ENCODE assay signal across 17 cellular contexts in the genomic region with DNA sequence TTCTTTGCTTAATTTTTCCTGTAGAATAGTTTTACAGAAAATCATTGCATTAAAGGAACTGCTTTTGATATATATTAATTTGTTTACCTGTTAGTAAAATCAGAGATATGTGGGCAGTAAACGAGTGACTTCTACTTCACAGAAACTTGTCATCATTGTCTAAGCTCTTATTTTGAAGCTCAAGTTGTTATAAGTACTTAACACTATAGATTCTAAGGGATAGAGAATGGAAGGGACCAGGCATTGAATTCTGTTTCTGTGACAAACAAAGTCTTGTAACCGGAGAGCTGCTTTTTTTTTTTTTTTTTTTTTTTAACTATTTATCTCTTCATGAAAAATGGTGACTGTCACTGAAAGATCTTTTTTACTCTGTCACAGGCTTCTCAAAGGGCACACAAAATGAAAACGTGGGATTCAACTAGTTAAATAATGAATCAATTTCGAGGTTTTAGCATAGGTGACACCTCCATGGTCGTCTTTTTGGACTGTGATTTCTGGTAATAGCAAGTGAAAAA. TPM values are rescaled to one million over a fixed set of nuclear protein-coding genes. Genes with fewer than 3 reads are reported as not detected.
DNase-seq lines count a peak whose midpoint lies in the region; ATAC-seq and TF ChIP-seq lines count a peak whose summit lies in the region.
"Had no signal": no experiment of that assay in that cellular context is flagged by ENCODE, and none has a peak within 500 bp of the region (broad histone marks: within the 10 kb centered on the region; RNA-seq: fewer than 3 reads in every experiment).

No MANE protein-coding gene starts in this region.

- no peak overlapping the region for H3K4me2 ChIP-seq in H9 (ENCODE audit: insufficient read depth, insufficient read length, low read length)

- H3K27me3 Mint-ChIP-seq in H9 (ENCODE audit: low read depth) = no peaks in the 10 kb centered on the region
- H3K27me3 Mint-ChIP-seq in brain = no peaks in the 10 kb centered on the region
- H3K27me3 Mint-ChIP-seq in natural killer cell treated with Interleukin-12 subunit alpha and Interleukin-12 subunit beta and Interleukin-15 and Interleukin-18, amount 100 ng/mL, for 72 hours = peaks cover 0 to 14% of the 10 kb centered on the region in 2 donors

- no peak overlapping the region for H3T11ph ChIP-seq in H9 (ENCODE audit: low read length)

- WGBS in H9 (ENCODE audit: extremely low coverage, insufficient read length, low lambda C conversion rate) = no CpG with 5 or more reads among the region's 5 CpGs

- no peak overlapping the region for H3K4me3 ChIP-seq in colonic mucosa
- H3K4me3 ChIP-seq: GM12878, GM23248 had no signal

- H3K18ac ChIP-seq in H9 (ENCODE audit: insufficient read length, low read depth, low read length) = no peak overlapping the region

- no peak overlapping the region for H3K4ac ChIP-seq in H9 (ENCODE audit: low read depth, low read length)

- H3K23me2 ChIP-seq in H9 (ENCODE audit: insufficient read length, low read depth, low read length, poor library complexity, severe bottlenecking) = no peaks in the 10 kb centered on the region

- H3K27ac Mint-ChIP-seq in H9 (peak overlapping the region in 2 of 3 experiments; percentile 46 to 83; a peak in 4 of 7 replicates), brain (peak overlapping the region in 1 of 5 experiments; percentile 12)
- peak overlapping the region; percentile 35 to 78 for H3K27ac Mint-ChIP-seq in natural killer cell treated with Interleukin-12 subunit alpha and Interleukin-12 subunit beta and Interleukin-15 and Interleukin-18, amount 100 ng/mL, for 72 hours
- H3K27ac Mint-ChIP-seq: HFFc6 had no signal

- H3K4me3 Mint-ChIP-seq in H9 = peak overlapping the region in 1 of 2 experiments; percentile 41; a peak in 1 of 5 replicates
- H3K4me3 Mint-ChIP-seq in brain = peak overlapping the region in 4 of 5 experiments; percentile 7 to 57 (median 26)
- peak overlapping the region; percentile 35 for H3K4me3 Mint-ChIP-seq in natural killer cell treated with Interleukin-12 subunit alpha and Interleukin-12 subunit beta and Interleukin-15 and Interleukin-18, amount 100 ng/mL, for 72 hours
- H3K4me3 Mint-ChIP-seq: HFFc6 had no signal

- H3K9ac ChIP-seq in H9 (ENCODE audit: extremely low read depth, insufficient read length, low read length) (no peak overlapping the region), colonic mucosa (ENCODE audit: low read depth in 2 of 2, low read length in 2 of 2) (no peak overlapping the region)
- H3K9ac ChIP-seq: GM23248 had no signal

- no peak overlapping the region for H3K56ac ChIP-seq in H9 (ENCODE audit: insufficient read length, low read depth, low read length)

- DNase-seq in H9 (no peak), NCI-H2107 (lab: John Stamatoyannopoulos, UW) (peak; percentile 3), colonic mucosa (no peak), GM10266 (ENCODE audit: extremely low spot score) (no peak)
- DNase-seq in natural killer cell treated with Interleukin-12 subunit alpha and Interleukin-12 subunit beta and Interleukin-15 and Interleukin-18, amount 100 ng/mL, for 72 hours (ENCODE audit: low spot score) = no peak
- DNase-seq: DND-41, GM23248, HFFc6, MM.1S, NCI-H1092 treated with DMSO at 0.1 percent for 48 hours, NCI-H510A, NCI-H774 had no signal

- no peak overlapping the region for H2AK5ac ChIP-seq in H9 (ENCODE audit: insufficient read length, low read length)

- H3K23ac ChIP-seq in H9 (ENCODE audit: insufficient read length, low read depth, low read length) = no peak overlapping the region

- no peaks in the 10 kb centered on the region for H3K27me3 ChIP-seq in H9 (ENCODE audit: insufficient read depth, low read length)
- no peaks in the 10 kb centered on the region for H3K27me3 ChIP-seq in colonic mucosa

- intact Hi-C loops in colonic mucosa (cut with DNase I) = no loop called here

- H4K20me1 ChIP-seq in H9 (ENCODE audit: control insufficient read depth, insufficient read depth, insufficient read length) = no peaks in the 10 kb centered on the region

- H3K79me2 ChIP-seq in H9 (ENCODE audit: insufficient read depth, low read length) = peaks cover 15% of the 10 kb centered on the region; the same call in 1 of the 2 replicates

- no peak overlapping the region for H4K5ac ChIP-seq in H9 (ENCODE audit: insufficient read length, low read depth, low read length)

- H2BK5ac ChIP-seq in H9 (ENCODE audit: insufficient read length, low read length) = no peak overlapping the region

- H3K9me3 ChIP-seq in H9 (ENCODE audit: control insufficient read depth, low read depth, low read length) (no peaks in the 10 kb centered on the region), colonic mucosa (no peaks in the 10 kb centered on the region)

- H2BK15ac ChIP-seq in H9 (ENCODE audit: low read depth, low read length) = no peak overlapping the region

- H3K9me3 Mint-ChIP-seq in H9 = no peaks in the 10 kb centered on the region
- H3K9me3 Mint-ChIP-seq in brain = no peaks in the 10 kb centered on the region
- no peaks in the 10 kb centered on the region for H3K9me3 Mint-ChIP-seq in natural killer cell treated with Interleukin-12 subunit alpha and Interleukin-12 subunit beta and Interleukin-15 and Interleukin-18, amount 100 ng/mL, for 72 hours
- H3K9me3 Mint-ChIP-seq: HFFc6 had no signal

- peaks cover 7% of the 10 kb centered on the region; the same call in 1 of the 2 replicates for H3K4me1 ChIP-seq in H9 (ENCODE audit: insufficient read depth, low read length)
- no peaks in the 10 kb centered on the region for H3K4me1 ChIP-seq in colonic mucosa

- no peak for ATAC-seq in natural killer cell treated with Interleukin-12 subunit alpha and Interleukin-12 subunit beta and Interleukin-15 and Interleukin-18, amount 100 ng/mL, for 72 hours
- no peak for ATAC-seq in GM18520 (IDR thresholded peaks at IDR 0.05; ENCODE audit: unreplicated experiment)
- ATAC-seq: GM12878 had no signal

- no peak overlapping the region for H4K8ac ChIP-seq in H9 (replicated peaks; ENCODE audit: insufficient read length, low read depth, low read length)

- H4K91ac ChIP-seq in H9 (ENCODE audit: insufficient read length, low read depth, low read length) = no peak overlapping the region

- H3K36me3 Mint-ChIP-seq in H9 (ENCODE audit: insufficient read depth in 1 of 3, low read depth in 3 of 3) (no peaks in the 10 kb centered on the region; a peak in 2 of 7 replicates), brain (no peaks in the 10 kb centered on the region)
- H3K36me3 Mint-ChIP-seq in natural killer cell treated with Interleukin-12 subunit alpha and Interleukin-12 subunit beta and Interleukin-15 and Interleukin-18, amount 100 ng/mL, for 72 hours = no peaks in the 10 kb centered on the region

- H2BK20ac ChIP-seq in H9 (ENCODE audit: low read depth, low read length, poor library complexity, severe bottlenecking) = no peak overlapping the region

- H3K27ac ChIP-seq in H9 (ENCODE audit: insufficient read length, low read depth, low read length) = no peak overlapping the region
- no peak overlapping the region for H3K27ac ChIP-seq in colonic mucosa
- H3K27ac ChIP-seq: C4-2B, GM23248, RWPE1 had no signal

- no peak overlapping the region for H2BK12ac ChIP-seq in H9 (ENCODE audit: insufficient read length, low read depth, low read length)

- H3K4me1 Mint-ChIP-seq in H9 = peaks cover 65 to 78% of the 10 kb centered on the region in 2 experiments
- H3K4me1 Mint-ChIP-seq in brain = peaks cover 73% of the 10 kb centered on the region
- H3K4me1 Mint-ChIP-seq in natural killer cell treated with Interleukin-12 subunit alpha and Interleukin-12 subunit beta and Interleukin-15 and Interleukin-18, amount 100 ng/mL, for 72 hours (ENCODE audit: low read depth in 2 of 2) = peaks cover 39 to 43% of the 10 kb centered on the region in 2 donors

- no peak overlapping the region for H2AFZ ChIP-seq in H9 (ENCODE audit: low read length)
- H2AFZ ChIP-seq: GM23248 had no signal

- H3K79me1 ChIP-seq in H9 (ENCODE audit: insufficient read depth, low read depth, low read length, poor library complexity, severe bottlenecking) = no peaks in the 10 kb centered on the region

- H3K36me3 ChIP-seq in colonic mucosa = no peaks in the 10 kb centered on the region

- H2BK120ac ChIP-seq in H9 (ENCODE audit: low read depth, low read length, poor library complexity, severe bottlenecking) = no peak overlapping the region

- H3K14ac ChIP-seq in H9 (ENCODE audit: insufficient read depth, low read length) = no peak overlapping the region

- TF ChIP-seq CTCF in H9 (conservative IDR thresholded peaks at IDR 0.05) (no peak), brain (conservative IDR thresholded peaks at IDR 0.05) (no peak), colonic mucosa (IDR thresholded peaks at IDR 0.05) (no peak), GM10266 (IDR thresholded peaks at IDR 0.05; ENCODE audit: control insufficient read depth, insufficient read depth, low read depth, missing control alignments) (no peak)

RNA-seq across cellular contexts. Expression of a gene that starts 14.4 kb away (rescaled TPM):
- total RNA-seq in H9 (2021) = 95.8 and 99.2 TPM in 2 replicates
- polyA plus RNA-seq in brain (ENCODE audit: insufficient read depth, low read depth, low replicate concordance) = 5.9 TPM
- 10 to 100 TPM; 41.6 to 73.7 TPM for total RNA-seq in natural killer cell treated with Interleukin-12 subunit alpha and Interleukin-12 subunit beta and Interleukin-15 and Interleukin-18, amount 100 ng/mL, for 72 hours
- 10 to 100 TPM; 19.2 to 21.9 TPM for total RNA-seq in colonic mucosa
